Comparison of ENCODE assay signal across 23 cellular contexts in genomic region chr1:247100676-247101279, GRCh38. TPM values are rescaled to one million over a fixed set of nuclear protein-coding genes. Genes with fewer than 3 reads are reported as not detected.
DNase-seq lines count a peak whose midpoint lies in the region; ATAC-seq, FAIRE-seq and TF ChIP-seq lines count a peak whose summit lies in the region.
"Had no signal": no experiment of that assay in that cellular context is flagged by ENCODE, and none has a peak within 500 bp of the region (broad histone marks: within the 10 kb centered on the region; RNA-seq: fewer than 3 reads in every experiment).

No MANE protein-coding gene starts in this region.

- CTCF ChIA-PET in HepG2 (lab: Yijun Ruan, JAX; ENCODE audit: low intra/inter-chr PET ratio, low total read pairs): no interaction called here
- CTCF ChIA-PET in naive thymus-derived CD4-positive, alpha-beta T cell (lab: Charles Lee): no interaction called here

- H3K36me3 ChIP-seq in liver (ENCODE audit: control insufficient read depth in 4 of 4, insufficient read depth in 3 of 4, low read depth in 1 of 4, low read length in 3 of 4) (peaks cover 1 to 27% (median 23%) of the 10 kb centered on the region in 4 donors), HepG2 (replicated peaks in 1 of 2; ENCODE audit: control insufficient read depth in 1 of 2, insufficient read depth in 2 of 2, low read length in 2 of 2) (peaks cover 0 to 23% of the 10 kb centered on the region in 2 experiments; a peak in 3 of 5 replicates), adipocyte (ENCODE audit: control insufficient read depth, insufficient read depth, low read length, severe bottlenecking) (peaks cover 42% of the 10 kb centered on the region), prostate gland (peaks cover 0 to 14% of the 10 kb centered on the region in 2 donors)
- peaks cover 19 to 35% (median 20%) of the 10 kb centered on the region in 3 experiments for H3K36me3 ChIP-seq in naive thymus-derived CD4-positive, alpha-beta T cell (ENCODE audit: control insufficient read depth in 2 of 3, insufficient read depth in 3 of 3, low read length in 3 of 3)

- WGBS in liver: 98% methylated on average over 9 of the region's 9 CpGs
- 97% methylated on average over 9 of the region's 9 CpGs for WGBS in HepG2 (ENCODE audit: low lambda C conversion rate)
- 97% methylated on average over 9 of the region's 9 CpGs for WGBS in prostate gland

- H3K4me1 Mint-ChIP-seq in naive thymus-derived CD4-positive, alpha-beta T cell: peaks cover 6 to 24% (median 16%) of the 10 kb centered on the region in 7 donors

- peaks cover 21% of the 10 kb centered on the region for H3K79me2 ChIP-seq in HepG2 (ENCODE audit: insufficient read depth, low read length)

- H3K4me2 ChIP-seq in HepG2 (ENCODE audit: low read depth, low read length): no peak overlapping the region

- no peak for FAIRE-seq in HepG2 (lab: Jason Lieb, UNC)
- FAIRE-seq: G401.6, H54, HTR-8/SVneo had no signal

- ATAC-seq in HepG2 (no peak), HG03097 (IDR thresholded peaks at IDR 0.05; ENCODE audit: low FRiP score, unreplicated experiment) (no peak)
- ATAC-seq in naive thymus-derived CD4-positive, alpha-beta T cell: no peak
- ATAC-seq: CD8-positive, alpha-beta T cell had no signal

- H3K9me3 Mint-ChIP-seq in naive thymus-derived CD4-positive, alpha-beta T cell: peaks cover 10 to 88% (median 56%) of the 10 kb centered on the region in 11 donors

- TF ChIP-seq EP300 in HepG2 (IDR thresholded peaks at IDR 0.05; ENCODE audit: low read depth in 2 of 2, low read length in 2 of 2) (no peak), HepG2 (CRISPR knock-in tag; IDR thresholded peaks at IDR 0.05; ENCODE audit: borderline replicate concordance) (no peak)

- H3K4me3 Mint-ChIP-seq in naive thymus-derived CD4-positive, alpha-beta T cell: peak overlapping the region in 2 of 10 donors; percentile 19 to 36

- intact Hi-C loops in HepG2 (cut with micrococcal nuclease; ENCODE audit: unreplicated experiment) (no loop called here), prostate gland (cut with DNase I) (loop anchor here (10.0 kb wide), 3 partner anchors 114 to 234 kb away; partner anchors contain the start of genes AHCTF1 and ZNF496)
- intact Hi-C loops in naive thymus-derived CD4-positive, alpha-beta T cell (cut with micrococcal nuclease): loop anchor here (5.0 to 10.0 kb wide), 3 partner anchors 57 to 596 kb away; partner anchors contain the start of genes SMYD3 (in 1 of the 2) and ZNF124 (in 1 of the 2)

- no peak overlapping the region for H3K27ac Mint-ChIP-seq in naive thymus-derived CD4-positive, alpha-beta T cell
- H3K27ac Mint-ChIP-seq: CD8-positive, alpha-beta T cell had no signal

- H3K9ac ChIP-seq in liver (ENCODE audit: low read depth in 1 of 2, low read length in 2 of 2) (no peak overlapping the region), HepG2 (ENCODE audit: insufficient read depth, low read depth, low read length) (no peak overlapping the region), adipocyte (ENCODE audit: low read length) (no peak overlapping the region)

- no TSS peak for BruUV-seq in HepG2 (replicated peaks; lab: Mats Ljungman, UMichigan)

- no peaks in the 10 kb centered on the region for H3K27me3 ChIP-seq in liver (ENCODE audit: control insufficient read depth in 4 of 4, insufficient read depth in 4 of 4, low read length in 3 of 4)
- no peaks in the 10 kb centered on the region for H3K27me3 ChIP-seq in HepG2 (ENCODE audit: control insufficient read depth in 1 of 2, insufficient read depth in 2 of 2, low read length in 2 of 2)
- H3K27me3 ChIP-seq in adipocyte (replicated peaks; ENCODE audit: control insufficient read depth, insufficient read depth, low read length): no peaks in the 10 kb centered on the region
- no peaks in the 10 kb centered on the region for H3K27me3 ChIP-seq in naive thymus-derived CD4-positive, alpha-beta T cell (ENCODE audit: control insufficient read depth in 2 of 2, insufficient read depth in 2 of 2, low read length in 2 of 2)
- no peaks in the 10 kb centered on the region for H3K27me3 ChIP-seq in prostate gland (replicated peaks; ENCODE audit: insufficient read depth)
- H3K27me3 ChIP-seq: MG63, Peyer's patch had no signal

- TF ChIP-seq RAD21 in liver (IDR thresholded peaks at IDR 0.05): no peak
- TF ChIP-seq RAD21 in HepG2 (CRISPR knock-in tag; IDR thresholded peaks at IDR 0.05): no peak

- in situ Hi-C loops in HepG2 (cut with HindIII; ENCODE audit: extremely low pct_ligation_motif_present, low pct_unique_long_range_greater_than_20kb): loop anchor here (10.0 kb wide), 1 partner anchor 166 kb away; the partner anchor contains the start of gene AHCTF1

- TF ChIP-seq POLR2A in HepG2 (IDR thresholded peaks at IDR 0.05; ENCODE audit: insufficient read depth in 1 of 2, low read depth in 2 of 2, low read length in 2 of 2) (no peak), prostate gland (IDR thresholded peaks at IDR 0.05) (no peak)

- H3K4me1 ChIP-seq in liver (ENCODE audit: control insufficient read depth in 4 of 4, insufficient read depth in 4 of 4, low read length in 3 of 4) (peaks cover 0 to 10% (median under 1%) of the 10 kb centered on the region in 4 donors), HepG2 (ENCODE audit: insufficient read depth, low read length) (peaks cover 23% of the 10 kb centered on the region), adipocyte (ENCODE audit: control insufficient read depth, insufficient read depth, low read length) (peaks cover 14% of the 10 kb centered on the region), prostate gland (replicated peaks) (no peaks in the 10 kb centered on the region)
- H3K4me1 ChIP-seq in naive thymus-derived CD4-positive, alpha-beta T cell (ENCODE audit: control insufficient read depth in 2 of 2, insufficient read depth in 2 of 2, low read length in 2 of 2): peaks cover 3 to 4% of the 10 kb centered on the region in 2 donors
- H3K4me1 ChIP-seq: Caco-2 had no signal

- H3K27ac ChIP-seq in liver (ENCODE audit: low read depth in 1 of 2, low read length in 2 of 2): no peak overlapping the region
- no peak overlapping the region for H3K27ac ChIP-seq in HepG2 (ENCODE audit: extremely low read length, insufficient read depth, low read length)
- H3K27ac ChIP-seq in naive thymus-derived CD4-positive, alpha-beta T cell (ENCODE audit: low read depth, low read length): no peak overlapping the region
- no peak overlapping the region for H3K27ac ChIP-seq in prostate gland
- H3K27ac ChIP-seq: Peyer's patch had no signal

- H3K27me3 Mint-ChIP-seq in naive thymus-derived CD4-positive, alpha-beta T cell: peaks cover 0 to 5% (median 0%) of the 10 kb centered on the region in 5 donors

- DNase-seq in HepG2 (ENCODE audit: low spot score) (no peak), adipocyte (ENCODE audit: low read depth) (no peak), prostate gland (ENCODE audit: low spot score) (no peak), NCI-H1930 (lab: John Stamatoyannopoulos, UW) (no peak), NCI-H2227 (lab: John Stamatoyannopoulos, UW; ENCODE audit: unreplicated experiment) (no peak)
- DNase-seq in naive thymus-derived CD4-positive, alpha-beta T cell: no peak
- DNase-seq: C1 segment of cervical spinal cord, Caco-2, KG1, MG63, NCI-H1105 treated with DMSO at 0.1 percent for 48 hours, NCI-H146, NCI-H2029 treated with DMSO at 0.1 percent for 48 hours, NCI-H2227 treated with DMSO at 0.1 percent for 48 hours, NCI-H526 treated with DMSO at 0.1 percent for 48 hours, Peyer's patch, SHP77 treated with DMSO at 0.1 percent for 48 hours had no signal

- TF ChIP-seq CTCF in liver (IDR thresholded peaks at IDR 0.05; ENCODE audit: low read depth, low read length, missing input control): no peak
- TF ChIP-seq CTCF in HepG2 (CRISPR knock-in tag; IDR thresholded peaks at IDR 0.05): no peak
- no peak for TF ChIP-seq CTCF in prostate gland (IDR thresholded peaks at IDR 0.05)

- POLR2A ChIA-PET in HepG2 (lab: Yijun Ruan, JAX): no interaction called here
- POLR2A ChIA-PET in naive thymus-derived CD4-positive, alpha-beta T cell (lab: Charles Lee): interaction anchor here (1.0 kb wide), 1 partner anchor 22 kb away, joined by 3 read pairs; the partner anchor contains the start of gene ZNF670

- H2AFZ ChIP-seq in HepG2 (ENCODE audit: low read length): no peak overlapping the region

- peaks cover 24 to 76% (median 52%) of the 10 kb centered on the region in 5 donors for H3K36me3 Mint-ChIP-seq in naive thymus-derived CD4-positive, alpha-beta T cell

- H3K9me3 ChIP-seq in liver (ENCODE audit: control insufficient read depth in 4 of 4, low read length in 3 of 4): peaks cover 18 to 59% (median 38%) of the 10 kb centered on the region in 4 donors
- H3K9me3 ChIP-seq in HepG2 (ENCODE audit: low read length): no peaks in the 10 kb centered on the region; the same call in 1 of the 2 replicates
- peaks cover 48% of the 10 kb centered on the region for H3K9me3 ChIP-seq in adipocyte (ENCODE audit: control insufficient read depth, low read length)
- peaks cover 0 to 63% (median 19%) of the 10 kb centered on the region in 3 experiments for H3K9me3 ChIP-seq in naive thymus-derived CD4-positive, alpha-beta T cell (ENCODE audit: control insufficient read depth in 2 of 3, low read length in 3 of 3)
- H3K9me3 ChIP-seq in prostate gland: no peaks in the 10 kb centered on the region

- peaks cover 8% of the 10 kb centered on the region; the same call in 1 of the 2 replicates for H4K20me1 ChIP-seq in HepG2 (ENCODE audit: insufficient read depth, low read length)

- H3K4me3 ChIP-seq in liver (ENCODE audit: low read depth in 1 of 3, low read length in 3 of 3) (peak overlapping the region in 2 of 3 donors; percentile 16 to 50), HepG2 (replicated peaks in 1 of 3; ENCODE audit: insufficient read depth in 1 of 3, low read depth in 2 of 3, low read length in 3 of 3) (no peak overlapping the region), adipocyte (ENCODE audit: low read length) (peak overlapping the region; percentile 54), prostate gland (no peak overlapping the region)
- H3K4me3 ChIP-seq in naive thymus-derived CD4-positive, alpha-beta T cell (ENCODE audit: low read length): peak overlapping the region; percentile 8
- H3K4me3 ChIP-seq: MG63, Peyer's patch had no signal

RNA-seq across cellular contexts. Expression of gene ZNF669, which starts 3.4 kb away (rescaled TPM):
- 1 to 10 TPM; 2.3 to 4.2 TPM for total RNA-seq in liver
- polyA plus RNA-seq in liver: 1 to 10 TPM; 1.2 to 2.2 TPM
- 13.6 and 14.6 TPM in 2 replicates for total RNA-seq in HepG2 (2016; rRNA removed; fragmentation: Illumina TruSeq; extraction: Trizol)
- 2.4 and 3.5 TPM in 2 replicates for total RNA-seq in HepG2 (2016; cell fraction: cytosol; rRNA removed; fragmentation: Illumina TruSeq; extraction: Trizol; ENCODE audit: low read depth)
- 10.6 and 14.2 TPM in 2 replicates for total RNA-seq in HepG2 (2016; cell fraction: insoluble cytoplasmic fraction; rRNA removed; fragmentation: Illumina TruSeq; extraction: Trizol)
- total RNA-seq in HepG2 (2016; cell fraction: membrane; rRNA removed; fragmentation: Illumina TruSeq; extraction: Trizol): 5.9 and 7.8 TPM in 2 replicates
- total RNA-seq in HepG2 (2016; cell fraction: nucleus; rRNA removed; fragmentation: Illumina TruSeq; extraction: Trizol): 9.1 and 11.4 TPM in 2 replicates
- 2.8 and 3.1 TPM in 2 replicates for polyA plus RNA-seq in HepG2 (2011; rRNA removed)
- 1.6 and 2.7 TPM in 2 replicates for polyA plus RNA-seq in HepG2 (2011; cell fraction: cytosol; rRNA removed)
- polyA plus RNA-seq in HepG2 (2011; cell fraction: nucleus; rRNA removed): 1.7 and 1.8 TPM in 2 replicates
- 3.2 and 4.3 TPM in 2 replicates for polyA plus RNA-seq in HepG2 (2012)
- 0.65 and 0.85 TPM in 2 replicates for polyA plus RNA-seq in HepG2 (2016; cell fraction: cytosol; fragmentation: Illumina TruSeq; extraction: Trizol; ENCODE audit: low read depth)
- 6.7 and 7.5 TPM in 2 replicates for polyA plus RNA-seq in HepG2 (2016; cell fraction: insoluble cytoplasmic fraction; fragmentation: Illumina TruSeq; extraction: Trizol; ENCODE audit: low read depth)
- 0.85 and 1.5 TPM in 2 replicates for polyA plus RNA-seq in HepG2 (2016; cell fraction: membrane; fragmentation: Illumina TruSeq; extraction: Trizol; ENCODE audit: low read depth)
- polyA plus RNA-seq in HepG2 (2016; cell fraction: nucleus; fragmentation: Illumina TruSeq; extraction: Trizol; ENCODE audit: insufficient read depth, low read depth): 4.8 and 6.8 TPM in 2 replicates
- polyA minus RNA-seq in HepG2 (2011; rRNA and poly(A)+ RNA removed; ENCODE audit: low replicate concordance): 5.8 and 7.0 TPM in 2 replicates
- 3.7 and 4.6 TPM in 2 replicates for polyA minus RNA-seq in HepG2 (2011; cell fraction: cytosol; rRNA and poly(A)+ RNA removed)
- 9.9 and 10.7 TPM in 2 replicates for polyA minus RNA-seq in HepG2 (2011; cell fraction: nucleus; rRNA and poly(A)+ RNA removed)
- total RNA-seq in naive thymus-derived CD4-positive, alpha-beta T cell: 10 to 100 TPM in 3 of 5 experiments, 1 to 10 TPM in 2; 7.9 to 15.8 (median 11.5) TPM
- 10 to 100 TPM; 15.9 to 22.6 TPM for polyA plus RNA-seq in naive thymus-derived CD4-positive, alpha-beta T cell
- 1 to 10 TPM; 7.0 to 8.2 TPM for total RNA-seq in prostate gland

RNA-seq across cellular contexts. Expression of gene ZNF670, which starts 22.2 kb away (rescaled TPM):
- total RNA-seq in liver: 1 to 10 TPM; 1.6 to 2.3 TPM
- 1 to 10 TPM in 1 of 2 donors, under 1 TPM in 1; 0.74 to 1.3 TPM for polyA plus RNA-seq in liver
- total RNA-seq in HepG2 (2016; rRNA removed; fragmentation: Illumina TruSeq; extraction: Trizol): 10.9 and 15.2 TPM in 2 replicates
- 3.3 and 4.0 TPM in 2 replicates for total RNA-seq in HepG2 (2016; cell fraction: cytosol; rRNA removed; fragmentation: Illumina TruSeq; extraction: Trizol; ENCODE audit: low read depth)
- total RNA-seq in HepG2 (2016; cell fraction: insoluble cytoplasmic fraction; rRNA removed; fragmentation: Illumina TruSeq; extraction: Trizol): 10.9 and 17.3 TPM in 2 replicates
- total RNA-seq in HepG2 (2016; cell fraction: membrane; rRNA removed; fragmentation: Illumina TruSeq; extraction: Trizol): 6.3 and 7.0 TPM in 2 replicates
- total RNA-seq in HepG2 (2016; cell fraction: nucleus; rRNA removed; fragmentation: Illumina TruSeq; extraction: Trizol): 6.2 and 8.1 TPM in 2 replicates
- 3.1 and 4.2 TPM in 2 replicates for polyA plus RNA-seq in HepG2 (2011; rRNA removed)
- polyA plus RNA-seq in HepG2 (2011; cell fraction: cytosol; rRNA removed): 1.2 and 1.4 TPM in 2 replicates
- 2.3 and 2.7 TPM in 2 replicates for polyA plus RNA-seq in HepG2 (2011; cell fraction: nucleus; rRNA removed)
- polyA plus RNA-seq in HepG2 (2012): 6.0 and 9.2 TPM in 2 replicates
- 0.41 and 0.53 TPM in 2 replicates for polyA plus RNA-seq in HepG2 (2016; cell fraction: cytosol; fragmentation: Illumina TruSeq; extraction: Trizol; ENCODE audit: low read depth)
- 13.4 and 14.2 TPM in 2 replicates for polyA plus RNA-seq in HepG2 (2016; cell fraction: insoluble cytoplasmic fraction; fragmentation: Illumina TruSeq; extraction: Trizol; ENCODE audit: low read depth)
- 2.0 and 2.3 TPM in 2 replicates for polyA plus RNA-seq in HepG2 (2016; cell fraction: membrane; fragmentation: Illumina TruSeq; extraction: Trizol; ENCODE audit: low read depth)
- polyA plus RNA-seq in HepG2 (2016; cell fraction: nucleus; fragmentation: Illumina TruSeq; extraction: Trizol; ENCODE audit: insufficient read depth, low read depth): 5.8 and 7.7 TPM in 2 replicates
- polyA minus RNA-seq in HepG2 (2011; rRNA and poly(A)+ RNA removed; ENCODE audit: low replicate concordance): 0.82 and 2.0 TPM in 2 replicates
- polyA minus RNA-seq in HepG2 (2011; cell fraction: cytosol; rRNA and poly(A)+ RNA removed): 4.1 and 4.4 TPM in 2 replicates
- polyA minus RNA-seq in HepG2 (2011; cell fraction: nucleus; rRNA and poly(A)+ RNA removed): 14.9 and 16.4 TPM in 2 replicates
- 1 to 10 TPM in 3 of 5 experiments, under 1 TPM in 2; 0.56 to 4.0 (median 1.1) TPM for total RNA-seq in naive thymus-derived CD4-positive, alpha-beta T cell
- 1 to 10 TPM; 1.6 to 2.6 TPM for polyA plus RNA-seq in naive thymus-derived CD4-positive, alpha-beta T cell
- total RNA-seq in prostate gland: 1 to 10 TPM; 2.9 to 4.7 TPM

Comparison
In these comparisons a context has a peak if more than half of its experiments do, and no peak if none do; other contexts are left out.
1. H3K4me3 ChIP-seq: peak in liver (2 of 3), adipocyte (single experiment) and naive thymus-derived CD4-positive, alpha-beta T cell (single experiment); none in HepG2 (0 of 3) and prostate gland (0 of 2).